ENCODE assay signal across 34 cellular contexts in genomic region chr11:16059332-16059731, GRCh38.
"Had no signal": no experiment of that assay in that cellular context is flagged by ENCODE, and none has a peak within 500 bp of the region (broad histone marks: within the 10 kb centered on the region; RNA-seq: fewer than 3 reads in every experiment).

No MANE protein-coding gene starts in this region.

- H3K4me3 Mint-ChIP-seq: activated B cell treated with CpG ODN at 0.5 μM for 24 hours; activated CD4-positive, alpha-beta memory T cell treated with anti-CD3 and anti-CD28 coated beads for 36 hours; activated CD4-positive, alpha-beta T cell treated with anti-CD3 and anti-CD28 coated beads, Interleukin-2, amount 10 ng/mL, durations not matched to agents 24 days and 14 days; activated CD8-positive, alpha-beta T cell treated with anti-CD3 and anti-CD28 coated beads for 36 hours; activated naive CD4-positive, alpha-beta T cell treated with anti-CD3 and anti-CD28 coated beads for 36 hours; activated naive CD8-positive, alpha-beta T cell treated with anti-CD3 and anti-CD28 coated beads for 36 hours; activated T-cell treated with anti-CD3 and anti-CD28 coated beads, Interleukin-2, amount 50 U/mL, for 4 hours; activated T-cell treated with anti-CD3 and anti-CD28 coated beads, Interleukin-2, amount 50 U/mL, for 72 hours; activated T-helper 1 cell treated with anti-CD3 and anti-CD28 coated beads, Interleukin-12 subunit alpha, Interleukin-12 subunit beta, Interleukin-2, Interleukin-4 antibody, amounts not matched to agents 30 ng/mL and 10 ng/mL and 1 ng/mL, durations not matched to agents 14 hours and 24 hours and 36 hours; activated T-helper 17 cell treated with anti-CD3 and anti-CD28 coated beads, Interleukin-2, amount 50 U/mL, for 72 hours; T-helper 1 cell treated with Interleukin-12 subunit alpha and Interleukin-12 subunit beta and Interleukin-4 antibody, amounts not matched to agents 30 μg/mL and 1 μg/mL, for 36 hours; T-helper 2 cell treated with Interferon-gamma antibody and Interleukin-4, amounts not matched to agents 5 μg/mL and 100 μg/mL, for 36 hours had no signal

- DNase-seq: activated B cell treated with CpG ODN at 0.5 μM for 24 hours; activated CD4-positive, alpha-beta memory T cell treated with anti-CD3 and anti-CD28 coated beads for 36 hours; activated CD4-positive, alpha-beta T cell treated with anti-CD3 and anti-CD28 coated beads for 4 hours; activated CD4-positive, alpha-beta T cell treated with anti-CD3 and anti-CD28 coated beads, Interleukin-2, amount 10 ng/mL, durations not matched to agents 24 days and 14 days; activated CD4-positive, alpha-beta T cell treated with anti-CD3 and anti-CD28 coated beads, Interleukin-2, amount 50 U/mL, for 1 hour; activated CD4-positive, alpha-beta T cell treated with anti-CD3 and anti-CD28 coated beads, Interleukin-2, amount 50 U/mL, for 4 hours; activated CD4-positive, CD25-positive, alpha-beta regulatory T cell treated with anti-CD3 and anti-CD28 coated beads, Interleukin-2, amount 50 U/mL, for 72 hours; activated CD8-positive, alpha-beta memory T cell treated with anti-CD3 and anti-CD28 coated beads, Interleukin-2, amount 50 U/mL, for 4 hours; activated CD8-positive, alpha-beta T cell treated with anti-CD3 and anti-CD28 coated beads for 36 hours; activated effector memory CD4-positive, alpha-beta T cell treated with anti-CD3 and anti-CD28 coated beads, Interleukin-2, amount 50 U/mL, for 16 hours; activated gamma-delta T cell treated with Interleukin-2 at 50 U/mL for 16 hours; activated naive CD4-positive, alpha-beta T cell; activated naive CD4-positive, alpha-beta T cell treated with anti-CD3 and anti-CD28 coated beads for 36 hours; activated naive CD4-positive, alpha-beta T cell treated with anti-CD3 and anti-CD28 coated beads, Interleukin-2, amount 50 U/mL, for 16 hours; activated naive CD8-positive, alpha-beta T cell treated with anti-CD3 and anti-CD28 coated beads for 36 hours; activated T-cell treated with anti-CD3 and anti-CD28 coated beads for 4 hours; activated T-cell treated with anti-CD3 and anti-CD28 coated beads, Interleukin-2, amount 50 U/mL, for 1 hour; activated T-cell treated with anti-CD3 and anti-CD28 coated beads, Interleukin-2, amount 50 U/mL, for 4 hours; activated T-cell treated with anti-CD3 and anti-CD28 coated beads, Interleukin-2, amount 50 U/mL, for 72 hours; adrenal gland; amniotic stem cell; aorta; body of pancreas; brain microvascular endothelial cell; central memory CD4-positive, alpha-beta T cell; T-helper 1 cell; T-helper 2 cell; T-helper 9 cell had no signal

- H3K4me1 Mint-ChIP-seq: activated B cell treated with CpG ODN at 0.5 μM for 24 hours; activated CD4-positive, alpha-beta T cell treated with anti-CD3 and anti-CD28 coated beads, Interleukin-2, amount 10 ng/mL, durations not matched to agents 24 days and 14 days; activated naive CD8-positive, alpha-beta T cell treated with anti-CD3 and anti-CD28 coated beads for 36 hours; activated T-helper 17 cell treated with anti-CD3 and anti-CD28 coated beads, Interleukin-2, amount 50 U/mL, for 72 hours had no signal

- H3K4me3 ChIP-seq: adrenal gland, body of pancreas, breast epithelium had no signal

- H3K36me3 ChIP-seq: adrenal gland, brain microvascular endothelial cell, breast epithelium had no signal

- H3K9me3 Mint-ChIP-seq: activated B cell treated with CpG ODN at 0.5 μM for 24 hours; activated CD4-positive, alpha-beta T cell treated with anti-CD3 and anti-CD28 coated beads, Interleukin-2, amount 10 ng/mL, durations not matched to agents 24 days and 14 days; activated T-helper 1 cell treated with anti-CD3 and anti-CD28 coated beads, Interleukin-12 subunit alpha, Interleukin-12 subunit beta, Interleukin-2, Interleukin-4 antibody, amounts not matched to agents 30 ng/mL and 10 ng/mL and 1 ng/mL, durations not matched to agents 14 hours and 24 hours and 36 hours; activated T-helper 17 cell treated with anti-CD3 and anti-CD28 coated beads, Interleukin-2, amount 50 U/mL, for 72 hours; T-helper 1 cell treated with Interleukin-12 subunit alpha and Interleukin-12 subunit beta and Interleukin-4 antibody, amounts not matched to agents 30 μg/mL and 1 μg/mL, for 36 hours had no signal

- ATAC-seq: activated CD8-positive, alpha-beta T cell treated with anti-CD3 and anti-CD28 coated beads for 36 hours; activated naive CD4-positive, alpha-beta T cell treated with anti-CD3 and anti-CD28 coated beads, Interleukin-2, amount 50 U/mL, for 72 hours; activated T-cell treated with anti-CD3 and anti-CD28 coated beads, Interleukin-2, amount 50 U/mL, for 4 hours; activated T-cell treated with anti-CD3 and anti-CD28 coated beads, Interleukin-2, amount 50 U/mL, for 72 hours; activated T-helper 17 cell treated with anti-CD3 and anti-CD28 coated beads, Interleukin-2, amount 50 U/mL, for 72 hours; body of pancreas had no signal

- H3K27me3 ChIP-seq: adrenal gland, body of pancreas, brain microvascular endothelial cell, breast epithelium had no signal

- H3K36me3 Mint-ChIP-seq: activated CD4-positive, alpha-beta memory T cell treated with anti-CD3 and anti-CD28 coated beads for 36 hours; activated naive CD4-positive, alpha-beta T cell treated with anti-CD3 and anti-CD28 coated beads, Interleukin-2, amount 50 U/mL, for 72 hours; activated naive CD8-positive, alpha-beta T cell treated with anti-CD3 and anti-CD28 coated beads for 36 hours had no signal

- H3K27me3 Mint-ChIP-seq: activated B cell treated with CpG ODN at 0.5 μM for 24 hours; activated CD4-positive, alpha-beta memory T cell treated with anti-CD3 and anti-CD28 coated beads for 36 hours; activated CD4-positive, alpha-beta T cell treated with anti-CD3 and anti-CD28 coated beads, Interleukin-2, amount 10 ng/mL, durations not matched to agents 24 days and 14 days; activated CD8-positive, alpha-beta T cell treated with anti-CD3 and anti-CD28 coated beads for 36 hours; activated naive CD8-positive, alpha-beta T cell treated with anti-CD3 and anti-CD28 coated beads for 36 hours; activated T-helper 17 cell treated with anti-CD3 and anti-CD28 coated beads, Interleukin-2, amount 50 U/mL, for 72 hours had no signal

- H3K27ac Mint-ChIP-seq: activated B cell treated with CpG ODN at 0.5 μM for 24 hours; activated CD4-positive, alpha-beta memory T cell treated with anti-CD3 and anti-CD28 coated beads for 36 hours; activated CD4-positive, alpha-beta T cell treated with anti-CD3 and anti-CD28 coated beads, Interleukin-2, amount 10 ng/mL, durations not matched to agents 24 days and 14 days; activated CD8-positive, alpha-beta T cell treated with anti-CD3 and anti-CD28 coated beads for 36 hours; activated naive CD4-positive, alpha-beta T cell treated with anti-CD3 and anti-CD28 coated beads for 36 hours; activated naive CD4-positive, alpha-beta T cell treated with anti-CD3 and anti-CD28 coated beads, Interleukin-2, amount 50 U/mL, for 72 hours; activated naive CD8-positive, alpha-beta T cell treated with anti-CD3 and anti-CD28 coated beads for 36 hours; activated T-cell treated with anti-CD3 and anti-CD28 coated beads, Interleukin-2, amount 50 U/mL, for 72 hours; activated T-helper 1 cell treated with anti-CD3 and anti-CD28 coated beads, Interleukin-12 subunit alpha, Interleukin-12 subunit beta, Interleukin-2, Interleukin-4 antibody, amounts not matched to agents 30 ng/mL and 10 ng/mL and 1 ng/mL, durations not matched to agents 14 hours and 24 hours and 36 hours; activated T-helper 17 cell treated with anti-CD3 and anti-CD28 coated beads, Interleukin-2, amount 50 U/mL, for 72 hours; T-helper 1 cell treated with Interleukin-12 subunit alpha and Interleukin-12 subunit beta and Interleukin-4 antibody, amounts not matched to agents 30 μg/mL and 1 μg/mL, for 36 hours; T-helper 2 cell treated with Interferon-gamma antibody and Interleukin-4, amounts not matched to agents 5 μg/mL and 100 μg/mL, for 36 hours had no signal
